ENCODE assay signal across 29 cellular contexts in the genomic region with DNA sequence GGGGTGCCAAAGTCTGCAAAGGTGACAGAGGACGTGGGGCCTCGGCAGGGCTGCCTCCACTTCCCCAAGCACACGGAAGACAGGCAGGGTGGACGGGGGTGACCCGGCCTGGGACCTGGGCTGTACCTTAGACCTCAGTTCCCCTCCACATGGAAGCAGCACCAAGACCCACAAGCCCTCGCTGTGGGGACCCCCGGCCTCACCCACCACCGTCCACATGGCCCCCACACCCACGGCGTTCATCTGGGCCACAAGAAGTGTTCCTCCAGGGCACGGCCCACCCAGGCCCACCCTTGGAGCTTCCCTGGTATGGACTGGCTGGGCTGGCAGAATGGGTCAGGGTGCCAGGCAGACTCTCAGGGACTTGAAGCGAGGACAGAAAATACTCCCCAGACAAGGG. TPM values are rescaled to one million over a fixed set of nuclear protein-coding genes. Genes with fewer than 3 reads are reported as not detected.
A peak's percentile ranks its signal among the peaks of the same experiment; 100 is the strongest.
DNase-seq lines count a peak whose midpoint lies in the region; ATAC-seq, FAIRE-seq and TF ChIP-seq lines count a peak whose summit lies in the region.
"Had no signal": no experiment of that assay in that cellular context is flagged by ENCODE, and none has a peak within 500 bp of the region (broad histone marks: within the 10 kb centered on the region; RNA-seq: fewer than 3 reads in every experiment).

No MANE protein-coding gene starts in this region.

- no peak overlapping the region for H2AFZ ChIP-seq in H1 (ENCODE audit: low read length)

- no peaks in the 10 kb centered on the region for H3K9me3 ChIP-seq in H1 (ENCODE audit: insufficient read depth in 2 of 2, low read depth in 1 of 2, low read length in 1 of 2)
- H3K9me3 ChIP-seq: tibial nerve had no signal

- no peaks in the 10 kb centered on the region for H3K27me3 Mint-ChIP-seq in T-helper 2 cell treated with Interferon-gamma antibody and Interleukin-4, amounts not matched to agents 5 μg/mL and 100 μg/mL, for 36 hours (ENCODE audit: low read depth)

- no peak overlapping the region for H3K4ac ChIP-seq in H1 (replicated peaks; ENCODE audit: insufficient read length, low read depth, low read length)

- H3K79me2 ChIP-seq in H1 (ENCODE audit: control insufficient read depth in 1 of 2, insufficient read depth in 2 of 2, low read length in 2 of 2): no peaks in the 10 kb centered on the region

- H2BK20ac ChIP-seq in H1 (ENCODE audit: low read length): no peak overlapping the region

- no peak overlapping the region for H3K23ac ChIP-seq in H1 (ENCODE audit: insufficient read length)

- H3K27me3 ChIP-seq in H7 (ENCODE audit: control insufficient read depth, insufficient read depth, low read length) (no peaks in the 10 kb centered on the region), H1 (replicated peaks in 1 of 4; ENCODE audit: control insufficient read depth in 3 of 4, extremely low read depth in 1 of 4, insufficient read depth in 3 of 4, low read length in 3 of 4) (no peaks in the 10 kb centered on the region)

- no peak overlapping the region for H4K5ac ChIP-seq in H1 (ENCODE audit: insufficient read length, low read depth, low read length)

- TF ChIP-seq CTCF in H1 (IDR thresholded peaks at IDR 0.05; ENCODE audit: control extremely low read depth in 1 of 3, insufficient read depth in 1 of 3, low read depth in 1 of 3, low read length in 3 of 3): no peak

- peaks cover 61% of the 10 kb centered on the region for H3K4me1 Mint-ChIP-seq in T-helper 2 cell treated with Interferon-gamma antibody and Interleukin-4, amounts not matched to agents 5 μg/mL and 100 μg/mL, for 36 hours (ENCODE audit: low read depth)

- no peak overlapping the region for H3K9ac ChIP-seq in H1 (replicated peaks in 1 of 4; ENCODE audit: extremely low read depth in 1 of 4, low read depth in 3 of 4, low read length in 3 of 4)

- H4K8ac ChIP-seq in H1 (ENCODE audit: extremely low read depth, insufficient read depth, low read length): 0 out of 2 replicates have a peak overlapping the region, but pooled peaks have one; percentile 46

- TF ChIP-seq RAD21 in H1 (IDR thresholded peaks at IDR 0.05 in 1 of 2, conservative IDR thresholded peaks at IDR 0.05 in 1 of 2; ENCODE audit: low read depth in 2 of 2, low read length in 2 of 2): no peak

- no peaks in the 10 kb centered on the region for H3K36me3 ChIP-seq in H7 (replicated peaks; ENCODE audit: control insufficient read depth, insufficient read depth, low read length)
- H3K36me3 ChIP-seq in H1 (ENCODE audit: control insufficient read depth in 2 of 4, insufficient read depth in 4 of 4, low read length in 3 of 4): no peaks in the 10 kb centered on the region
- H3K36me3 ChIP-seq: tibial nerve had no signal

- no peak for DNase-seq in T-helper 2 cell treated with Interferon-gamma antibody and Interleukin-4, amounts not matched to agents 5 μg/mL and 100 μg/mL, for 36 hours (ENCODE audit: low spot score)
- DNase-seq in T-helper 2 cell: no peak
- DNase-seq in H7: peak; percentile 56
- DNase-seq in H1 (ENCODE audit: low read depth in 1 of 2, low spot score in 2 of 2): no peak
- peak; percentile 45 for DNase-seq in sciatic nerve (ENCODE audit: low spot score)
- DNase-seq in D341Med (ENCODE audit: low spot score): no peak
- DNase-seq in nucleus accumbens (lab: John Stamatoyannopoulos, UW): no peak
- DNase-seq: activated CD4-positive, alpha-beta T cell treated with anti-CD3 and anti-CD28 coated beads for 36 hours; cerebellar nuclear complex; DMS153; KG1; left colon; mesendoderm; MV-4-11; naive thymus-derived CD4-positive, alpha-beta T cell; NCI-H1694; NCI-H2171; NCI-H510A treated with DMSO at 0.1 percent for 48 hours; occipital lobe; stimulated activated CD4-positive, alpha-beta T cell treated with anti-CD3 and anti-CD28 coated beads, Interleukin-4, amount 100 ng/mL, for 4 hours; T-helper 17 cell had no signal

- H3K4me1 ChIP-seq in H1 (replicated peaks in 1 of 4; ENCODE audit: control insufficient read depth in 3 of 4, insufficient read depth in 4 of 4, low read length in 3 of 4): no peaks in the 10 kb centered on the region

- no peaks in the 10 kb centered on the region for H3K79me1 ChIP-seq in H1 (ENCODE audit: low read depth, low read length)

- H2BK12ac ChIP-seq in H1 (ENCODE audit: low read depth, low read length): no peak overlapping the region

- ATAC-seq in sciatic nerve (no peak), GM21529 (IDR thresholded peaks at IDR 0.05; ENCODE audit: unreplicated experiment) (no peak)
- ATAC-seq: left colon had no signal

- no peaks in the 10 kb centered on the region for H3K23me2 ChIP-seq in H1 (ENCODE audit: low read depth, low read length)

- H2BK15ac ChIP-seq in H1 (ENCODE audit: low read length): no peak overlapping the region

- no peak for TF ChIP-seq POLR2A in H1 (IDR thresholded peaks at IDR 0.05; ENCODE audit: control extremely low read depth in 1 of 2, low read depth in 2 of 2, low read length in 2 of 2)

- no peaks in the 10 kb centered on the region for H4K20me1 ChIP-seq in H1 (replicated peaks in 1 of 2; ENCODE audit: control insufficient read depth in 1 of 2, insufficient read depth in 2 of 2, low read length in 2 of 2)

- POLR2A ChIA-PET in H1 (lab: Charles Lee; ENCODE audit: partially characterized antibody): no interaction called here

- H3K27ac Mint-ChIP-seq in T-helper 2 cell treated with Interferon-gamma antibody and Interleukin-4, amounts not matched to agents 5 μg/mL and 100 μg/mL, for 36 hours: peak overlapping the region; percentile 96
- H3K27ac Mint-ChIP-seq: stimulated activated naive CD8-positive, alpha-beta T cell treated with anti-CD3 and anti-CD28 coated beads, Interleukin-15, Interleukin-2, amounts not matched to agents 100 ng/mL and 50 ng/mL, for 24 hours had no signal

- 83% methylated on average over 8 of the region's 12 CpGs; no CpG with 5 or more reads in 1 of the 2 experiments for WGBS in H1 (ENCODE audit: extremely low coverage in 1 of 2, insufficient coverage in 1 of 2, insufficient read length in 1 of 2, insufficient replicate concordance in 2 of 2, low coverage in 1 of 2, low lambda C conversion rate in 2 of 2, missing lambda C conversion rate in 1 of 2), 2 experiments

- CTCF ChIA-PET in H1 (lab: Charles Lee; ENCODE audit: partially characterized antibody): no interaction called here

- H3K9me3 Mint-ChIP-seq in T-helper 2 cell treated with Interferon-gamma antibody and Interleukin-4, amounts not matched to agents 5 μg/mL and 100 μg/mL, for 36 hours: peaks cover 5% of the 10 kb centered on the region
- H3K9me3 Mint-ChIP-seq: activated T-helper 17 cell treated with anti-CD3 and anti-CD28 coated beads, Interleukin-2, amount 50 U/mL, for 72 hours; CD8-positive, alpha-beta T cell; naive thymus-derived CD4-positive, alpha-beta T cell; stimulated activated naive CD8-positive, alpha-beta T cell treated with anti-CD3 and anti-CD28 coated beads, Interleukin-15, Interleukin-2, amounts not matched to agents 100 ng/mL and 50 ng/mL, for 24 hours had no signal

- no peak overlapping the region for H3K4me2 ChIP-seq in H1 (ENCODE audit: insufficient read depth in 1 of 2, low read depth in 2 of 2, low read length in 2 of 2)

- H3K4me3 ChIP-seq in H7 (ENCODE audit: insufficient read depth, low read depth, low read length) (no peak overlapping the region), H1 (ENCODE audit: extremely low read depth in 1 of 4, insufficient read depth in 2 of 4, low read depth in 3 of 4, low read length in 4 of 4) (no peak overlapping the region)
- H3K4me3 ChIP-seq: tibial nerve had no signal

- H2BK5ac ChIP-seq in H1 (ENCODE audit: low read depth, low read length): no peak overlapping the region

- H3K18ac ChIP-seq in H1 (ENCODE audit: extremely low read depth, low read length): no peak overlapping the region

- FAIRE-seq in H1 (lab: Jason Lieb, UNC): no peak
- FAIRE-seq: G401.6, RCC 7860 had no signal

- peak overlapping the region; percentile 91 for H3K4me3 Mint-ChIP-seq in T-helper 2 cell treated with Interferon-gamma antibody and Interleukin-4, amounts not matched to agents 5 μg/mL and 100 μg/mL, for 36 hours
- H3K4me3 Mint-ChIP-seq: stimulated activated naive CD8-positive, alpha-beta T cell treated with anti-CD3 and anti-CD28 coated beads, Interleukin-15, Interleukin-2, amounts not matched to agents 100 ng/mL and 50 ng/mL, for 24 hours had no signal

- no peak for TF ChIP-seq EP300 in H1 (IDR thresholded peaks at IDR 0.05; ENCODE audit: borderline replicate concordance in 1 of 2, low read depth in 2 of 2, low read length in 2 of 2)

- H4K91ac ChIP-seq in H1 (replicated peaks; ENCODE audit: insufficient read length, low read length): no peak overlapping the region

- H3K27ac ChIP-seq in H1 (ENCODE audit: low read depth, low read length): no peak overlapping the region
- H3K27ac ChIP-seq: epithelial cell of prostate, tibial nerve had no signal

- no peak overlapping the region for H2AK5ac ChIP-seq in H1 (ENCODE audit: low read depth, low read length)

- H3K56ac ChIP-seq in H1 (replicated peaks; ENCODE audit: insufficient read length, low read depth, low read length): no peak overlapping the region

- no peak overlapping the region for H2BK120ac ChIP-seq in H1 (replicated peaks; ENCODE audit: low read depth, low read length)

- peaks cover 23% of the 10 kb centered on the region for H3K36me3 Mint-ChIP-seq in T-helper 2 cell treated with Interferon-gamma antibody and Interleukin-4, amounts not matched to agents 5 μg/mL and 100 μg/mL, for 36 hours (ENCODE audit: low read depth)
- H3K36me3 Mint-ChIP-seq: CD8-positive, alpha-beta T cell had no signal

- H3K14ac ChIP-seq in H1 (ENCODE audit: insufficient read length): no peak overlapping the region

- intact Hi-C loops in sciatic nerve (cut with DNase I): no loop called here

TF ChIP-seq in H1, 55 proteins besides CTCF, POLR2A, EP300 and RAD21 (continues in another document):
- TF ChIP-seq, protein P1, sequence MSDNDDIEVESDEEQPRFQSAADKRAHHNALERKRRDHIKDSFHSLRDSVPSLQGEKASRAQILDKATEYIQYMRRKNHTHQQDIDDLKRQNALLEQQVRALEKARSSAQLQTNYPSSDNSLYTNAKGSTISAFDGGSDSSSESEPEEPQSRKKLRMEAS (IDR thresholded peaks at IDR 0.05): no peak
- TF ChIP-seq HDAC6 (IDR thresholded peaks at IDR 0.05; ENCODE audit: low read depth, low read length): no peak

RNA-seq across cellular contexts. Expression of a gene that starts 45.8 kb away (rescaled TPM):
- total RNA-seq in H7 (2014; rRNA removed; shearing (Covaris generic)): 4.9 and 5.7 TPM in 2 replicates
- 6.3 and 7.9 TPM in 2 replicates for total RNA-seq in H1 (2021; fragmentation: NEBNext Ultra II Directional; extraction: Animal tissue kit (Norgen Biotek cat#: 25700))
- 5.5 and 7.8 TPM in 2 replicates for polyA plus RNA-seq in H1 (2011; rRNA removed)
- 6.4 TPM for polyA plus RNA-seq in H1 (2011; cell fraction: cytosol; rRNA removed)
- 32.5 TPM for polyA plus RNA-seq in H1 (2011; cell fraction: nucleus; rRNA removed)
- 3.0 to 8.7 TPM (median 8.2 TPM) in 4 replicates for polyA plus RNA-seq in H1 (2012, experiment 1 of 2)
- polyA plus RNA-seq in H1 (2012, experiment 2 of 2): 3.8 TPM
- 6.7 TPM for polyA plus RNA-seq in H1 (2013, experiment 1 of 2)
- 5.7 TPM for polyA plus RNA-seq in H1 (2013, experiment 2 of 2)
- 1.2 and 1.3 TPM in 2 replicates for polyA minus RNA-seq in H1 (2011; rRNA and poly(A)+ RNA removed)
- polyA minus RNA-seq in H1 (2011; cell fraction: cytosol; rRNA and poly(A)+ RNA removed): 3.6 TPM
- polyA minus RNA-seq in H1 (2011; cell fraction: nucleus; rRNA and poly(A)+ RNA removed): 4.4 TPM
- total RNA-seq in sciatic nerve: 0.89 TPM
- total RNA-seq: T-helper 17 cell had no signal
- polyA plus RNA-seq: naive thymus-derived CD4-positive, alpha-beta T cell had no signal

Comparison
In these comparisons a context has a peak if more than half of its experiments do, and no peak if none do; other contexts are left out.
1. DNase-seq: peak in H7 (single experiment) and sciatic nerve (single experiment); none in T-helper 2 cell treated with Interferon-gamma antibody and Interleukin-4, amounts not matched to agents 5 μg/mL and 100 μg/mL, for 36 hours (single experiment), T-helper 2 cell (0 of 5), H1 (0 of 2), D341Med (single experiment) and nucleus accumbens (0 of 56).